In the genomic region with DNA sequence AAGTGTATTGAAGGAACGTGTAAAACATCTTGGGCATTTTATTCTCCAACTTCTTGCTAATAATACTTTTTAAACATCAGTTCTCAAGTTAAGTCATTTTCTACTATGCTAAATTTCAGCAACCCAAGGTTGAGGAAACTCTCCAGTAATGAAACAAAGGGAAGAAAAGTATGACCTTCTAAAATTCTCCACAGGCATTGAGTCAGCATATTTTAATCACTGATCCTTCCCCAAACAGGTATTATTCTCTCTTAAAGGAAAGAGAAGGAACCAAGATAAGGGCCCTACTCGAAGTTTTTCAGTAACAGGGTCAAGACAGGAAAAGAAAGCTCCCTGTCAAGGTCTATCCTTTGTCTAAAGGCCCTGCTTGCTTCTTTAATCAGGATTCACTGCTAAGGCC, we compare ENCODE assay signal across 14 cellular contexts. TPM values are rescaled to one million over a fixed set of nuclear protein-coding genes. Genes with fewer than 3 reads are reported as not detected.
DNase-seq lines count a peak whose midpoint lies in the region; ATAC-seq and TF ChIP-seq lines count a peak whose summit lies in the region.
"Had no signal": no experiment of that assay in that cellular context is flagged by ENCODE, and none has a peak within 500 bp of the region (broad histone marks: within the 10 kb centered on the region; RNA-seq: fewer than 3 reads in every experiment).

No MANE protein-coding gene starts in this region.

- no peak for DNase-seq in CD4-positive, alpha-beta T cell
- DNase-seq in HFFc6 (no peak), NCI-H526 (lab: John Stamatoyannopoulos, UW) (no peak), globus pallidus (ENCODE audit: low spot score) (no peak), left ventricle myocardium superior (no peak)
- no peak for DNase-seq in activated CD4-positive, alpha-beta memory T cell treated with anti-CD3 and anti-CD28 coated beads for 36 hours
- DNase-seq: caudate nucleus; esophagus squamous epithelium; midbrain; NCI-H1048; NCI-H345; stimulated activated CD4-positive, alpha-beta T cell treated with anti-CD3 and anti-CD28 coated beads, Interleukin-4, amount 100 ng/mL, for 1 hour had no signal

- H3K36me3 ChIP-seq in mucosa of stomach (ENCODE audit: control insufficient read depth, insufficient read depth, low read length) = no peaks in the 10 kb centered on the region

- H3K27ac ChIP-seq in CD4-positive, alpha-beta T cell (ENCODE audit: low read depth, low read length) = no peak overlapping the region
- H3K27ac ChIP-seq: esophagus squamous epithelium had no signal

- H3K27me3 Mint-ChIP-seq in CD4-positive, alpha-beta T cell = no peaks in the 10 kb centered on the region
- peaks cover 4% of the 10 kb centered on the region for H3K27me3 Mint-ChIP-seq in HFFc6 (ENCODE audit: insufficient read depth)
- H3K27me3 Mint-ChIP-seq in activated CD4-positive, alpha-beta memory T cell treated with anti-CD3 and anti-CD28 coated beads for 36 hours = no peaks in the 10 kb centered on the region

- peak overlapping the region; percentile 18 for H3K9ac ChIP-seq in mucosa of stomach (ENCODE audit: low read length)

- H3K4me1 ChIP-seq in mucosa of stomach (ENCODE audit: control insufficient read depth, insufficient read depth, low read length) = peaks cover 7% of the 10 kb centered on the region

- H3K9me3 Mint-ChIP-seq in CD4-positive, alpha-beta T cell = no peaks in the 10 kb centered on the region
- no peaks in the 10 kb centered on the region for H3K9me3 Mint-ChIP-seq in HFFc6
- no peaks in the 10 kb centered on the region for H3K9me3 Mint-ChIP-seq in activated CD4-positive, alpha-beta memory T cell treated with anti-CD3 and anti-CD28 coated beads for 36 hours

- ATAC-seq in CD4-positive, alpha-beta T cell (ENCODE audit: poor library complexity) = no peak
- ATAC-seq in GM19023 (IDR thresholded peaks at IDR 0.05; ENCODE audit: unreplicated experiment) = no peak
- no peak for ATAC-seq in left ventricle myocardium superior

- no peaks in the 10 kb centered on the region for H3K9me3 ChIP-seq in CD4-positive, alpha-beta T cell (ENCODE audit: control insufficient read depth, low read length)
- H3K9me3 ChIP-seq in mucosa of stomach (ENCODE audit: control insufficient read depth, low read length) = no peaks in the 10 kb centered on the region
- H3K9me3 ChIP-seq: esophagus squamous epithelium had no signal

- H3K4me3 ChIP-seq in mucosa of stomach (ENCODE audit: low read length) = no peak overlapping the region
- H3K4me3 ChIP-seq: esophagus squamous epithelium had no signal

- H3K4me3 Mint-ChIP-seq in CD4-positive, alpha-beta T cell = peak overlapping the region; percentile 46
- H3K4me3 Mint-ChIP-seq in HFFc6 = no peak overlapping the region
- H3K4me3 Mint-ChIP-seq in activated CD4-positive, alpha-beta memory T cell treated with anti-CD3 and anti-CD28 coated beads for 36 hours = peak overlapping the region; percentile 20

- H3K27ac Mint-ChIP-seq in CD4-positive, alpha-beta T cell = peak overlapping the region; percentile 53
- H3K27ac Mint-ChIP-seq in HFFc6 = peak overlapping the region; percentile 10; the same call in 1 of the 2 replicates
- H3K27ac Mint-ChIP-seq in activated CD4-positive, alpha-beta memory T cell treated with anti-CD3 and anti-CD28 coated beads for 36 hours = peak overlapping the region; percentile 53

- intact Hi-C loops in CD4-positive, alpha-beta T cell (cut with DNase I, micrococcal nuclease) = no loop called here
- intact Hi-C loops in activated CD4-positive, alpha-beta memory T cell treated with anti-CD3 and anti-CD28 coated beads for 36 hours (cut with micrococcal nuclease) = no loop called here
- intact Hi-C loops in left ventricle myocardium superior (cut with micrococcal nuclease) = no loop called here

- CTCF ChIA-PET in CD4-positive, alpha-beta T cell (lab: Charles Lee) = no interaction called here
- CTCF ChIA-PET in activated CD4-positive, alpha-beta memory T cell treated with anti-CD3 and anti-CD28 coated beads for 36 hours (lab: Charles Lee) = no interaction called here

- H3K4me1 Mint-ChIP-seq in CD4-positive, alpha-beta T cell (ENCODE audit: low read depth) = peaks cover 41% of the 10 kb centered on the region
- peaks cover 29% of the 10 kb centered on the region for H3K4me1 Mint-ChIP-seq in HFFc6 (ENCODE audit: low read depth)
- peaks cover 20% of the 10 kb centered on the region for H3K4me1 Mint-ChIP-seq in activated CD4-positive, alpha-beta memory T cell treated with anti-CD3 and anti-CD28 coated beads for 36 hours (ENCODE audit: low read depth)

- H3K27me3 ChIP-seq in CD4-positive, alpha-beta T cell (ENCODE audit: control insufficient read depth, insufficient read depth, low read length) = no peaks in the 10 kb centered on the region
- H3K27me3 ChIP-seq in mucosa of stomach (ENCODE audit: control insufficient read depth, insufficient read depth, low read length) = no peaks in the 10 kb centered on the region
- H3K27me3 ChIP-seq: esophagus squamous epithelium had no signal

- H3K36me3 Mint-ChIP-seq in CD4-positive, alpha-beta T cell (ENCODE audit: low read depth) = peaks cover 29% of the 10 kb centered on the region
- no peaks in the 10 kb centered on the region for H3K36me3 Mint-ChIP-seq in HFFc6 (ENCODE audit: low read depth)
- peaks cover 1% of the 10 kb centered on the region for H3K36me3 Mint-ChIP-seq in activated CD4-positive, alpha-beta memory T cell treated with anti-CD3 and anti-CD28 coated beads for 36 hours

- no peak for TF ChIP-seq CTCF in CD4-positive, alpha-beta T cell (IDR thresholded peaks at IDR 0.05)
- no peak for TF ChIP-seq CTCF in HFFc6 (IDR thresholded peaks at IDR 0.05)

- POLR2A ChIA-PET in CD4-positive, alpha-beta T cell (lab: Charles Lee) = interaction anchor here (0.6 kb wide), 1 partner anchor 172 kb away, joined by 3 read pairs; no protein-coding TSS in a partner anchor
- POLR2A ChIA-PET in activated CD4-positive, alpha-beta memory T cell treated with anti-CD3 and anti-CD28 coated beads for 36 hours (lab: Charles Lee) = no interaction called here

RNA-seq across cellular contexts. Expression of gene KICS2, which starts 3.0 kb away (rescaled TPM):
- total RNA-seq in CD4-positive, alpha-beta T cell = 10 to 100 TPM; 13.6 to 14.0 TPM
- total RNA-seq in HFFc6 (2021; fragmentation: NEBNext Ultra II Directional; extraction: Animal tissue kit (Norgen Biotek cat#: 25700)) = 1 to 10 TPM; 3.7 to 5.8 (median 5.0) TPM
- 10 to 100 TPM; 12.4 to 14.1 TPM for total RNA-seq in activated CD4-positive, alpha-beta memory T cell treated with anti-CD3 and anti-CD28 coated beads for 36 hours
- total RNA-seq in left ventricle myocardium superior = 2.7 TPM
